In genomic region chr2:159118115-159118858, GRCh38 we compare ENCODE assay signal across 8 cellular contexts.
DNase-seq lines count a peak whose midpoint lies in the region; ATAC-seq lines count a peak whose summit lies in the region.

No MANE protein-coding gene starts in this region.

- peak; percentile 84 for ATAC-seq in HG02763 (IDR thresholded peaks at IDR 0.05; ENCODE audit: unreplicated experiment)

- DNase-seq in NCI-H524 (lab: John Stamatoyannopoulos, UW) (peak; percentile 40 to 77), NCI-H524 treated with DMSO at 0.1 percent for 48 hours (lab: John Stamatoyannopoulos, UW) (no peak), NCI-H1694 treated with DMSO at 0.1 percent for 48 hours (lab: John Stamatoyannopoulos, UW) (peak; percentile 80), T1000 (lab: John Stamatoyannopoulos, UW) (peak; percentile 44), astrocyte of the hippocampus (ENCODE audit: low read depth, low spot score) (peak; percentile 95), iPS DF 19.7 (ENCODE audit: low read depth, low spot score) (peak; percentile 50)
- peak; percentile 43 to 80 for DNase-seq in stimulated activated CD4-positive, alpha-beta T cell treated with anti-CD3 and anti-CD28 coated beads, Interleukin-12 subunit alpha, Interleukin-12 subunit beta, amount 100 ng/mL, for 24 hours (ENCODE audit: low read depth in 2 of 2)
